In genomic region chr9:98873535-98874432, GRCh38 we compare ENCODE assay signal across 13 cellular contexts.
DNase-seq lines count a peak whose midpoint lies in the region; ATAC-seq and TF ChIP-seq lines count a peak whose summit lies in the region.
"Had no signal": no experiment of that assay in that cellular context is flagged by ENCODE, and none has a peak within 500 bp of the region (broad histone marks: within the 10 kb centered on the region; RNA-seq: fewer than 3 reads in every experiment).

No MANE protein-coding gene starts in this region.

- no peak overlapping the region for H3K9ac ChIP-seq in H9 (ENCODE audit: extremely low read depth, insufficient read length, low read length)

- H3K27me3 ChIP-seq in H9 (ENCODE audit: insufficient read depth, low read length) = no peaks in the 10 kb centered on the region
- no peaks in the 10 kb centered on the region for H3K27me3 ChIP-seq in right cardiac atrium (ENCODE audit: control insufficient read depth, insufficient read depth)

- H3K36me3 Mint-ChIP-seq in H9 (ENCODE audit: insufficient read depth in 1 of 3, low read depth in 3 of 3) = no peaks in the 10 kb centered on the region

- peaks cover 34% of the 10 kb centered on the region for H3K27me3 Mint-ChIP-seq in H9 (ENCODE audit: low read depth)

- no peak overlapping the region for H2BK15ac ChIP-seq in H9 (ENCODE audit: low read depth, low read length)

- no peaks in the 10 kb centered on the region for H3K23me2 ChIP-seq in H9 (ENCODE audit: insufficient read length, low read depth, low read length, poor library complexity, severe bottlenecking)

- DNase-seq in H9 = no peak
- peak; percentile 9 for DNase-seq in cerebellar cortex (ENCODE audit: low spot score)
- DNase-seq in right cardiac atrium = peak; percentile 78 to 92 (median 88)
- DNase-seq in stromal cell of bone marrow (ENCODE audit: low read depth) = peak; percentile 65
- DNase-seq in SKM-1 (lab: John Stamatoyannopoulos, UW; ENCODE audit: unreplicated experiment) = no peak
- no peak for DNase-seq in germinal center (ENCODE audit: low spot score)
- DNase-seq: activated naive CD8-positive, alpha-beta T cell treated with anti-CD3 and anti-CD28 coated beads, Interleukin-2, amount 50 U/mL, for 24 hours; CD4-positive, alpha-beta T cell; naive thymus-derived CD4-positive, alpha-beta T cell; NCI-H2081; stimulated activated CD4-positive, alpha-beta T cell treated with anti-CD3 and anti-CD28 coated beads, Interleukin-12 subunit alpha, Interleukin-12 subunit beta, amount 100 ng/mL, for 4 hours had no signal

- no peak overlapping the region for H2BK12ac ChIP-seq in H9 (ENCODE audit: insufficient read length, low read depth, low read length)

- no peak overlapping the region for H3K56ac ChIP-seq in H9 (ENCODE audit: insufficient read length, low read depth, low read length)

- H3K79me2 ChIP-seq in H9 (ENCODE audit: insufficient read depth, low read length) = no peaks in the 10 kb centered on the region

- no peak overlapping the region for H2BK20ac ChIP-seq in H9 (ENCODE audit: low read depth, low read length, poor library complexity, severe bottlenecking)

- H3T11ph ChIP-seq in H9 (ENCODE audit: low read length) = no peak overlapping the region

- H3K79me1 ChIP-seq in H9 (ENCODE audit: insufficient read depth, low read depth, low read length, poor library complexity, severe bottlenecking) = no peaks in the 10 kb centered on the region

- ATAC-seq in right cardiac atrium (peak; percentile 76 to 90), HG03108 (IDR thresholded peaks at IDR 0.05; ENCODE audit: unreplicated experiment) (no peak), GM18498 (IDR thresholded peaks at IDR 0.05; ENCODE audit: unreplicated experiment) (no peak)
- ATAC-seq: activated naive CD8-positive, alpha-beta T cell treated with anti-CD3 and anti-CD28 coated beads, Interleukin-2, amount 50 U/mL, for 24 hours; naive thymus-derived CD4-positive, alpha-beta T cell had no signal

- no peak overlapping the region for H3K18ac ChIP-seq in H9 (ENCODE audit: insufficient read length, low read depth, low read length)

- no peak overlapping the region for H4K5ac ChIP-seq in H9 (ENCODE audit: insufficient read length, low read depth, low read length)

- no peak overlapping the region for H3K4me2 ChIP-seq in H9 (ENCODE audit: insufficient read depth, insufficient read length, low read length)

- H3K4ac ChIP-seq in H9 (ENCODE audit: low read depth, low read length) = no peak overlapping the region

- H3K4me1 ChIP-seq in H9 (ENCODE audit: insufficient read depth, low read length) = no peaks in the 10 kb centered on the region
- peaks cover 6% of the 10 kb centered on the region for H3K4me1 ChIP-seq in right cardiac atrium (ENCODE audit: control insufficient read depth, insufficient read depth, low read length)

- H3K27ac Mint-ChIP-seq in H9 = no peak overlapping the region; a peak in 1 of 7 replicates
- H3K27ac Mint-ChIP-seq: activated naive CD8-positive, alpha-beta T cell treated with anti-CD3 and anti-CD28 coated beads, Interleukin-2, amount 50 U/mL, for 24 hours; CD4-positive, alpha-beta T cell had no signal

- H2AK5ac ChIP-seq in H9 (ENCODE audit: insufficient read length, low read length) = no peak overlapping the region

- intact Hi-C loops in right cardiac atrium (cut with DNase I) = no loop called here

- H3K9me3 ChIP-seq in H9 (ENCODE audit: control insufficient read depth, low read depth, low read length) (no peaks in the 10 kb centered on the region), right cardiac atrium (ENCODE audit: control insufficient read depth, low read length) (no peaks in the 10 kb centered on the region)

- H4K8ac ChIP-seq in H9 (replicated peaks; ENCODE audit: insufficient read length, low read depth, low read length) = no peak overlapping the region

- H4K91ac ChIP-seq in H9 (ENCODE audit: insufficient read length, low read depth, low read length) = no peak overlapping the region

- no peak overlapping the region for H2AFZ ChIP-seq in H9 (ENCODE audit: low read length)

- H3K27ac ChIP-seq in H9 (ENCODE audit: insufficient read length, low read depth, low read length) (no peak overlapping the region), right cardiac atrium (ENCODE audit: low read length) (no peak overlapping the region)

- no peaks in the 10 kb centered on the region for H4K20me1 ChIP-seq in H9 (ENCODE audit: control insufficient read depth, insufficient read depth, insufficient read length)

- no CpG with 5 or more reads among the region's 7 CpGs for WGBS in H9 (ENCODE audit: extremely low coverage, insufficient read length, low lambda C conversion rate)
- 43% methylated on average over 7 of the region's 7 CpGs for WGBS in right cardiac atrium

- H3K23ac ChIP-seq in H9 (ENCODE audit: insufficient read length, low read depth, low read length) = no peak overlapping the region

- no peak overlapping the region for H2BK5ac ChIP-seq in H9 (ENCODE audit: insufficient read length, low read length)

- peak overlapping the region; percentile 80; the same call in 1 of the 2 replicates for H3K14ac ChIP-seq in H9 (ENCODE audit: insufficient read depth, low read length)

- peaks cover 0 to 5% of the 10 kb centered on the region in 2 experiments; a peak in 4 of 5 replicates for H3K9me3 Mint-ChIP-seq in H9
- H3K9me3 Mint-ChIP-seq: activated naive CD8-positive, alpha-beta T cell treated with anti-CD3 and anti-CD28 coated beads, Interleukin-2, amount 50 U/mL, for 24 hours; CD4-positive, alpha-beta T cell had no signal

- no peak for TF ChIP-seq CTCF in H9 (conservative IDR thresholded peaks at IDR 0.05)

- H3K4me1 Mint-ChIP-seq in H9 = no peaks in the 10 kb centered on the region
- H3K4me1 Mint-ChIP-seq: activated naive CD8-positive, alpha-beta T cell treated with anti-CD3 and anti-CD28 coated beads, Interleukin-2, amount 50 U/mL, for 24 hours had no signal

- H2BK120ac ChIP-seq in H9 (ENCODE audit: low read depth, low read length, poor library complexity, severe bottlenecking) = no peak overlapping the region

- no peak overlapping the region for H3K4me3 Mint-ChIP-seq in H9
- H3K4me3 Mint-ChIP-seq: activated naive CD8-positive, alpha-beta T cell treated with anti-CD3 and anti-CD28 coated beads, Interleukin-2, amount 50 U/mL, for 24 hours; CD4-positive, alpha-beta T cell; naive thymus-derived CD4-positive, alpha-beta T cell had no signal

- H3K4me3 ChIP-seq in right cardiac atrium (ENCODE audit: low read length) = no peak overlapping the region

Comparison
In these comparisons a context has a peak if more than half of its experiments do, and no peak if none do; other contexts are left out.
1. DNase-seq: peak in cerebellar cortex (single experiment), right cardiac atrium (3 of 3) and stromal cell of bone marrow (single experiment); none in H9 (single experiment), SKM-1 (single experiment) and germinal center (single experiment).
2. ATAC-seq: peak in right cardiac atrium (2 of 2); none in HG03108 (single experiment) and GM18498 (single experiment).